17 cellular contexts compared by ENCODE assay signal in genomic region chr2:83844490-83844889, GRCh38.
DNase-seq lines count a peak whose midpoint lies in the region; ATAC-seq and TF ChIP-seq lines count a peak whose summit lies in the region.
"Had no signal": no experiment of that assay in that cellular context is flagged by ENCODE, and none has a peak within 500 bp of the region (broad histone marks: within the 10 kb centered on the region; RNA-seq: fewer than 3 reads in every experiment).

No MANE protein-coding gene starts in this region.

- H2BK5ac ChIP-seq in H9 (ENCODE audit: insufficient read length, low read length): no peak overlapping the region

- H3K18ac ChIP-seq in H9 (ENCODE audit: insufficient read length, low read depth, low read length): no peak overlapping the region

- H3K4me3 ChIP-seq in endodermal cell (ENCODE audit: low read length) (no peak overlapping the region), smooth muscle cell (no peak overlapping the region)
- H3K4me3 ChIP-seq: BLaER1, GM12878 had no signal

- H3K23ac ChIP-seq in H9 (ENCODE audit: insufficient read length, low read depth, low read length): no peak overlapping the region

- no peak overlapping the region for H3K4me3 Mint-ChIP-seq in H9
- no peak overlapping the region for H3K4me3 Mint-ChIP-seq in endodermal cell
- H3K4me3 Mint-ChIP-seq: CD8-positive, alpha-beta memory T cell had no signal

- no peak overlapping the region for H2BK20ac ChIP-seq in H9 (ENCODE audit: low read depth, low read length, poor library complexity, severe bottlenecking)

- H3K4me1 ChIP-seq in H9 (ENCODE audit: insufficient read depth, low read length): no peaks in the 10 kb centered on the region
- H3K4me1 ChIP-seq in endodermal cell (ENCODE audit: control insufficient read depth, insufficient read depth, low read length): no peaks in the 10 kb centered on the region
- no peaks in the 10 kb centered on the region for H3K4me1 ChIP-seq in smooth muscle cell (ENCODE audit: low read depth)
- H3K4me1 ChIP-seq: BLaER1, Caco-2 had no signal

- no peak overlapping the region for H3K14ac ChIP-seq in H9 (ENCODE audit: insufficient read depth, low read length)

- no peaks in the 10 kb centered on the region for H3K79me1 ChIP-seq in H9 (ENCODE audit: insufficient read depth, low read depth, low read length, poor library complexity, severe bottlenecking)

- H3K9me3 ChIP-seq in H9 (ENCODE audit: control insufficient read depth, low read depth, low read length) (no peaks in the 10 kb centered on the region), endodermal cell (ENCODE audit: control insufficient read depth, low read length) (no peaks in the 10 kb centered on the region), smooth muscle cell (replicated peaks; ENCODE audit: low read depth) (no peaks in the 10 kb centered on the region)
- H3K9me3 ChIP-seq: BLaER1, Caco-2 had no signal

- H3K56ac ChIP-seq in H9 (ENCODE audit: insufficient read length, low read depth, low read length): no peak overlapping the region

- no peak overlapping the region for H3T11ph ChIP-seq in H9 (ENCODE audit: low read length)

- H3K27ac ChIP-seq in H9 (ENCODE audit: insufficient read length, low read depth, low read length) (no peak overlapping the region), endodermal cell (ENCODE audit: low read depth, low read length) (no peak overlapping the region), smooth muscle cell (ENCODE audit: low read depth) (no peak overlapping the region)
- H3K27ac ChIP-seq: BLaER1 had no signal

- in situ Hi-C loops in SK-MEL-5 (cut with HindIII; ENCODE audit: low pct_unique_long_range_greater_than_20kb, low sequenced_read_pairs): no loop called here

- ATAC-seq in esophagus mucosa (no peak), GM18873 (IDR thresholded peaks at IDR 0.05; ENCODE audit: low FRiP score, unreplicated experiment) (no peak)
- ATAC-seq: GM12878 had no signal

- H3K36me3 ChIP-seq in endodermal cell (ENCODE audit: control insufficient read depth, insufficient read depth, low read length) (no peaks in the 10 kb centered on the region), smooth muscle cell (ENCODE audit: low read depth) (no peaks in the 10 kb centered on the region)
- H3K36me3 ChIP-seq: BLaER1 had no signal

- peaks cover 0 to 5% (median 0%) of the 10 kb centered on the region in 3 experiments; a peak in 1 of 7 replicates for H3K36me3 Mint-ChIP-seq in H9 (ENCODE audit: insufficient read depth in 1 of 3, low read depth in 3 of 3)
- H3K36me3 Mint-ChIP-seq in endodermal cell (ENCODE audit: low read depth): peaks cover 3% of the 10 kb centered on the region
- H3K36me3 Mint-ChIP-seq: CD8-positive, alpha-beta memory T cell had no signal

- peaks cover 0 to 2% of the 10 kb centered on the region in 2 experiments; a peak in 2 of 5 replicates for H3K9me3 Mint-ChIP-seq in H9
- H3K9me3 Mint-ChIP-seq in endodermal cell: peaks cover 3% of the 10 kb centered on the region

- H3K27me3 Mint-ChIP-seq in H9 (ENCODE audit: low read depth) (no peaks in the 10 kb centered on the region; the same call in 1 of the 2 replicates), endodermal cell (ENCODE audit: insufficient read depth) (no peaks in the 10 kb centered on the region)
- H3K27me3 Mint-ChIP-seq: CD8-positive, alpha-beta memory T cell had no signal

- no peak overlapping the region for H4K5ac ChIP-seq in H9 (ENCODE audit: insufficient read length, low read depth, low read length)

- H2BK12ac ChIP-seq in H9 (ENCODE audit: insufficient read length, low read depth, low read length): no peak overlapping the region

- no peak overlapping the region for H2BK15ac ChIP-seq in H9 (ENCODE audit: low read depth, low read length)

- H2AFZ ChIP-seq in H9 (ENCODE audit: low read length) (no peak overlapping the region), smooth muscle cell (ENCODE audit: low read depth) (no peak overlapping the region)

- H3K4ac ChIP-seq in H9 (ENCODE audit: low read depth, low read length): no peak overlapping the region

- H2AK5ac ChIP-seq in H9 (ENCODE audit: insufficient read length, low read length): no peak overlapping the region

- H3K4me1 Mint-ChIP-seq in H9: no peaks in the 10 kb centered on the region
- no peaks in the 10 kb centered on the region for H3K4me1 Mint-ChIP-seq in endodermal cell
- H3K4me1 Mint-ChIP-seq: CD8-positive, alpha-beta memory T cell had no signal

- no peak overlapping the region for H4K91ac ChIP-seq in H9 (ENCODE audit: insufficient read length, low read depth, low read length)

- H3K79me2 ChIP-seq in H9 (ENCODE audit: insufficient read depth, low read length): no peaks in the 10 kb centered on the region
- no peaks in the 10 kb centered on the region for H3K79me2 ChIP-seq in smooth muscle cell (ENCODE audit: low read depth)

- no peaks in the 10 kb centered on the region for H3F3A ChIP-seq in smooth muscle cell (ENCODE audit: low read depth)

- peak; percentile 44 for DNase-seq in ELR (ENCODE audit: low read depth)
- DNase-seq in H9: no peak
- peak; percentile 46 for DNase-seq in SK-MEL-5 (ENCODE audit: low read depth, low spot score)
- no peak for DNase-seq in endodermal cell
- no peak for DNase-seq in NCI-H82 (lab: John Stamatoyannopoulos, UW)
- no peak for DNase-seq in smooth muscle cell (lab: John Stamatoyannopoulos, UW; ENCODE audit: unreplicated experiment)
- DNase-seq: AML-193; Caco-2; CD8-positive, alpha-beta memory T cell; DMS53; GOT3; IMR-90; KG1 had no signal

- no peak overlapping the region for H4K8ac ChIP-seq in H9 (replicated peaks; ENCODE audit: insufficient read length, low read depth, low read length)

- peak; percentile 28; the same call in 1 of the 3 replicates for TF ChIP-seq CTCF in H9 (conservative IDR thresholded peaks at IDR 0.05)
- TF ChIP-seq CTCF in endodermal cell (conservative IDR thresholded peaks at IDR 0.05): peak; percentile 56
- TF ChIP-seq CTCF in smooth muscle cell (IDR thresholded peaks at IDR 0.05; ENCODE audit: borderline replicate concordance, insufficient read depth, poor library complexity, severe bottlenecking): no peak

- H3K27ac Mint-ChIP-seq in H9: no peak overlapping the region
- H3K27ac Mint-ChIP-seq in endodermal cell: no peak overlapping the region
- H3K27ac Mint-ChIP-seq: CD8-positive, alpha-beta memory T cell had no signal

- H3K4me2 ChIP-seq in H9 (ENCODE audit: insufficient read depth, insufficient read length, low read length) (no peak overlapping the region), smooth muscle cell (no peak overlapping the region)
- H3K4me2 ChIP-seq: BLaER1 had no signal

- no peaks in the 10 kb centered on the region for H3K23me2 ChIP-seq in H9 (ENCODE audit: insufficient read length, low read depth, low read length, poor library complexity, severe bottlenecking)

- H3K9ac ChIP-seq in H9 (ENCODE audit: extremely low read depth, insufficient read length, low read length) (no peak overlapping the region), endodermal cell (ENCODE audit: extremely low read depth, low read length, poor library complexity, severe bottlenecking) (no peak overlapping the region), smooth muscle cell (ENCODE audit: low read depth) (no peak overlapping the region)
- H3K9ac ChIP-seq: BLaER1 had no signal

- no CpG with 5 or more reads among the region's 2 CpGs for WGBS in H9 (ENCODE audit: extremely low coverage, insufficient read length, low lambda C conversion rate)
- 100% methylated on average over 2 of the region's 2 CpGs; no CpG with 5 or more reads in 1 of the 2 experiments for WGBS in endodermal cell (ENCODE audit: insufficient coverage in 1 of 2, insufficient read length in 1 of 2), 2 experiments
- 89% methylated on average over 2 of the region's 2 CpGs for WGBS in smooth muscle cell (ENCODE audit: low lambda C conversion rate)

- H2BK120ac ChIP-seq in H9 (ENCODE audit: low read depth, low read length, poor library complexity, severe bottlenecking): no peak overlapping the region

- H4K20me1 ChIP-seq in H9 (ENCODE audit: control insufficient read depth, insufficient read depth, insufficient read length): no peaks in the 10 kb centered on the region
- H4K20me1 ChIP-seq in smooth muscle cell (ENCODE audit: low read depth): no peaks in the 10 kb centered on the region
- H4K20me1 ChIP-seq: BLaER1 had no signal

- H3K27me3 ChIP-seq in H9 (ENCODE audit: insufficient read depth, low read length) (no peaks in the 10 kb centered on the region), endodermal cell (ENCODE audit: control insufficient read depth, insufficient read depth, low read length, poor library complexity, severe bottlenecking) (no peaks in the 10 kb centered on the region), smooth muscle cell (ENCODE audit: low read depth) (no peaks in the 10 kb centered on the region)
- H3K27me3 ChIP-seq: BLaER1 had no signal

Comparison
In these comparisons a context has a peak if more than half of its experiments do, and no peak if none do; other contexts are left out.
1. DNase-seq: peak in ELR (single experiment) and SK-MEL-5 (single experiment); none in H9 (single experiment), endodermal cell (single experiment), NCI-H82 (single experiment) and smooth muscle cell (single experiment).